ENCODE assay signal across 1 cellular context in the genomic region with DNA sequence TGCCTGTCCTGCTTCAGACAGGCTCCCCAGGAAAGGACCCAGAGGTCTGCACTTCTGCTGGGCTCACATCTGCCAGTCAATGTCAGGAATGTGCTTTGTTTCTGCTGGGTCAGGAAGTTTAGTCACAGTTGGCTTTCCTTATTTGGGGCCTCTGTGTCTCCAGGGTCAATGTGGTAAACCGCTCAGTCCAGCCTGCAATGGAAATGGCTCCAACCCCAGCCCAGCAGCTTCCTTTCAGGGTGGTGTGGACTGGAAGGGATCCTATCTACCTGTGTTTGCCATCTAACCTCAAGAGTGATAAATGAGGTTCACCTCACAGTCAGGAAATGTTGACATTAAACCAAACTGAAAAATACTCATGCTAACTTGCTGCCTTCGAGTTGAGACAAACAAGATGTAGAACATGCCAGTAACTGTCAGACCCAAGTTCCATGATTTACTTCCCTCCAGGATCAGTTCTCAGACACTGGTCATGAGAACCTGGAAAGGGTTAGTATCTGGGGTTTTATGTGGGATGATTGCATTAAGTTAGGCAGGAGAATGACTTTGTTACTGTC.
TF ChIP-seq lines count a peak whose summit lies in the region.

No MANE protein-coding gene starts in this region.

TF ChIP-seq in GM12878, 131 proteins besides CTCF, POLR2A, EP300 and RAD21:
- TF ChIP-seq SRF (IDR thresholded peaks at IDR 0.05; ENCODE audit: low read depth in 2 of 2, low read length in 2 of 2) (0 out of 4 replicates have a peak, but pooled peaks of 1 of the 2 experiments have one; percentile 41), ZBED1 (IDR thresholded peaks at IDR 0.05; ENCODE audit: borderline replicate concordance) (0 out of 2 replicates have a peak, but pooled peaks have one; percentile 18), NFXL1 (IDR thresholded peaks at IDR 0.05; ENCODE audit: borderline replicate concordance) (no peak), MXI1 (IDR thresholded peaks at IDR 0.05; ENCODE audit: low read depth, low read length) (no peak), POLR2AphosphoS5 (IDR thresholded peaks at IDR 0.05; ENCODE audit: low read length) (peak; percentile 17; the same call in 1 of the 2 replicates), NR2F1 (conservative IDR thresholded peaks at IDR 0.05) (0 out of 2 replicates have a peak, but pooled peaks have one; percentile 23)
- TF ChIP-seq, protein P1, sequence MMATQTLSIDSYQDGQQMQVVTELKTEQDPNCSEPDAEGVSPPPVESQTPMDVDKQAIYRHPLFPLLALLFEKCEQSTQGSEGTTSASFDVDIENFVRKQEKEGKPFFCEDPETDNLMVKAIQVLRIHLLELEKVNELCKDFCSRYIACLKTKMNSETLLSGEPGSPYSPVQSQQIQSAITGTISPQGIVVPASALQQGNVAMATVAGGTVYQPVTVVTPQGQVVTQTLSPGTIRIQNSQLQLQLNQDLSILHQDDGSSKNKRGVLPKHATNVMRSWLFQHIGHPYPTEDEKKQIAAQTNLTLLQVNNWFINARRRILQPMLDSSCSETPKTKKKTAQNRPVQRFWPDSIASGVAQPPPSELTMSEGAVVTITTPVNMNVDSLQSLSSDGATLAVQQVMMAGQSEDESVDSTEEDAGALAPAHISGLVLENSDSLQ (IDR thresholded peaks at IDR 0.05), result peak; percentile 21; the same call in 1 of the 2 replicates
- TF ChIP-seq, protein P2, sequence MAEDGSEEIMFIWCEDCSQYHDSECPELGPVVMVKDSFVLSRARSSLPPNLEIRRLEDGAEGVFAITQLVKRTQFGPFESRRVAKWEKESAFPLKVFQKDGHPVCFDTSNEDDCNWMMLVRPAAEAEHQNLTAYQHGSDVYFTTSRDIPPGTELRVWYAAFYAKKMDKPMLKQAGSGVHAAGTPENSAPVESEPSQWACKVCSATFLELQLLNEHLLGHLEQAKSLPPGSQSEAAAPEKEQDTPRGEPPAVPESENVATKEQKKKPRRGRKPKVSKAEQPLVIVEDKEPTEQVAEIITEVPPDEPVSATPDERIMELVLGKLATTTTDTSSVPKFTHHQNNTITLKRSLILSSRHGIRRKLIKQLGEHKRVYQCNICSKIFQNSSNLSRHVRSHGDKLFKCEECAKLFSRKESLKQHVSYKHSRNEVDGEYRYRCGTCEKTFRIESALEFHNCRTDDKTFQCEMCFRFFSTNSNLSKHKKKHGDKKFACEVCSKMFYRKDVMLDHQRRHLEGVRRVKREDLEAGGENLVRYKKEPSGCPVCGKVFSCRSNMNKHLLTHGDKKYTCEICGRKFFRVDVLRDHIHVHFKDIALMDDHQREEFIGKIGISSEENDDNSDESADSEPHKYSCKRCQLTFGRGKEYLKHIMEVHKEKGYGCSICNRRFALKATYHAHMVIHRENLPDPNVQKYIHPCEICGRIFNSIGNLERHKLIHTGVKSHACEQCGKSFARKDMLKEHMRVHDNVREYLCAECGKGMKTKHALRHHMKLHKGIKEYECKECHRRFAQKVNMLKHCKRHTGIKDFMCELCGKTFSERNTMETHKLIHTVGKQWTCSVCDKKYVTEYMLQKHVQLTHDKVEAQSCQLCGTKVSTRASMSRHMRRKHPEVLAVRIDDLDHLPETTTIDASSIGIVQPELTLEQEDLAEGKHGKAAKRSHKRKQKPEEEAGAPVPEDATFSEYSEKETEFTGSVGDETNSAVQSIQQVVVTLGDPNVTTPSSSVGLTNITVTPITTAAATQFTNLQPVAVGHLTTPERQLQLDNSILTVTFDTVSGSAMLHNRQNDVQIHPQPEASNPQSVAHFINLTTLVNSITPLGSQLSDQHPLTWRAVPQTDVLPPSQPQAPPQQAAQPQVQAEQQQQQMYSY (CRISPR knock-in tag; IDR thresholded peaks at IDR 0.05), result no peak
- TF ChIP-seq, protein P3, sequence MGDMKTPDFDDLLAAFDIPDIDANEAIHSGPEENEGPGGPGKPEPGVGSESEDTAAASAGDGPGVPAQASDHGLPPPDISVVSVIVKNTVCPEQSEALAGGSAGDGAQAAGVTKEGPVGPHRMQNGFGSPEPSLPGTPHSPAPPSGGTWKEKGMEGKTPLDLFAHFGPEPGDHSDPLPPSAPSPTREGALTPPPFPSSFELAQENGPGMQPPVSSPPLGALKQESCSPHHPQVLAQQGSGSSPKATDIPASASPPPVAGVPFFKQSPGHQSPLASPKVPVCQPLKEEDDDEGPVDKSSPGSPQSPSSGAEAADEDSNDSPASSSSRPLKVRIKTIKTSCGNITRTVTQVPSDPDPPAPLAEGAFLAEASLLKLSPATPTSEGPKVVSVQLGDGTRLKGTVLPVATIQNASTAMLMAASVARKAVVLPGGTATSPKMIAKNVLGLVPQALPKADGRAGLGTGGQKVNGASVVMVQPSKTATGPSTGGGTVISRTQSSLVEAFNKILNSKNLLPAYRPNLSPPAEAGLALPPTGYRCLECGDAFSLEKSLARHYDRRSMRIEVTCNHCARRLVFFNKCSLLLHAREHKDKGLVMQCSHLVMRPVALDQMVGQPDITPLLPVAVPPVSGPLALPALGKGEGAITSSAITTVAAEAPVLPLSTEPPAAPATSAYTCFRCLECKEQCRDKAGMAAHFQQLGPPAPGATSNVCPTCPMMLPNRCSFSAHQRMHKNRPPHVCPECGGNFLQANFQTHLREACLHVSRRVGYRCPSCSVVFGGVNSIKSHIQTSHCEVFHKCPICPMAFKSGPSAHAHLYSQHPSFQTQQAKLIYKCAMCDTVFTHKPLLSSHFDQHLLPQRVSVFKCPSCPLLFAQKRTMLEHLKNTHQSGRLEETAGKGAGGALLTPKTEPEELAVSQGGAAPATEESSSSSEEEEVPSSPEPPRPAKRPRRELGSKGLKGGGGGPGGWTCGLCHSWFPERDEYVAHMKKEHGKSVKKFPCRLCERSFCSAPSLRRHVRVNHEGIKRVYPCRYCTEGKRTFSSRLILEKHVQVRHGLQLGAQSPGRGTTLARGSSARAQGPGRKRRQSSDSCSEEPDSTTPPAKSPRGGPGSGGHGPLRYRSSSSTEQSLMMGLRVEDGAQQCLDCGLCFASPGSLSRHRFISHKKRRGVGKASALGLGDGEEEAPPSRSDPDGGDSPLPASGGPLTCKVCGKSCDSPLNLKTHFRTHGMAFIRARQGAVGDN (IDR thresholded peaks at IDR 0.05), result peak; percentile 51; the same call in 1 of the 2 replicates
